ENCODE assay signal across 1 cellular context in genomic region chr2:38508311-38509039, GRCh38.
TF ChIP-seq lines count a peak whose summit lies in the region.

No MANE protein-coding gene starts in this region.

TF ChIP-seq in HepG2, 621 proteins besides CTCF, POLR2A, EP300 and RAD21 (continued from another document and continues in another):
- TF ChIP-seq TEAD3 (CRISPR knock-in tag; optimal IDR thresholded peaks at IDR 0.05; ENCODE audit: borderline replicate concordance), result peak; percentile 64
- TF ChIP-seq IKZF5 (CRISPR knock-in tag; IDR thresholded peaks at IDR 0.05), result no peak; the same call in 1 of the 2 replicates
- no peak for TF ChIP-seq SRY (CRISPR knock-in tag; IDR thresholded peaks at IDR 0.05)
- TF ChIP-seq IKZF4 (CRISPR knock-in tag; IDR thresholded peaks at IDR 0.05; ENCODE audit: borderline replicate concordance, low read depth, not compliant biosample characterization), result no peak
- TF ChIP-seq GFI1 (CRISPR knock-in tag; IDR thresholded peaks at IDR 0.05; ENCODE audit: borderline replicate concordance), result no peak
- no peak; the same call in 1 of the 2 replicates for TF ChIP-seq MYPOP (CRISPR knock-in tag; IDR thresholded peaks at IDR 0.05)
- TF ChIP-seq SP140L (CRISPR knock-in tag; IDR thresholded peaks at IDR 0.05; ENCODE audit: borderline replicate concordance), result peak; percentile 85; the same call in 1 of the 2 replicates
- TF ChIP-seq KAT7 (CRISPR knock-in tag; IDR thresholded peaks at IDR 0.05; ENCODE audit: borderline replicate concordance), result no peak
- 0 out of 2 replicates have a peak, but pooled peaks have one; percentile 73 for TF ChIP-seq KIAA2018 (CRISPR knock-in tag; IDR thresholded peaks at IDR 0.05; ENCODE audit: borderline replicate concordance)
- no peak for TF ChIP-seq ZFY (CRISPR knock-in tag; IDR thresholded peaks at IDR 0.05)
- TF ChIP-seq TCF7L2 (IDR thresholded peaks at IDR 0.05; ENCODE audit: low read depth, low read length), result no peak
- TF ChIP-seq ZNF337 (CRISPR knock-in tag; IDR thresholded peaks at IDR 0.05; ENCODE audit: borderline replicate concordance, low read depth), result no peak
- TF ChIP-seq ATF7 (IDR thresholded peaks at IDR 0.05), result no peak
- no peak for TF ChIP-seq ATF7 (CRISPR knock-in tag; IDR thresholded peaks at IDR 0.05)
- TF ChIP-seq MLX (CRISPR knock-in tag; IDR thresholded peaks at IDR 0.05), result peak; percentile 19; the same call in 1 of the 2 replicates
- peak; percentile 59 for TF ChIP-seq ZNF230 (CRISPR knock-in tag; IDR thresholded peaks at IDR 0.05)
- TF ChIP-seq ZNF577 (CRISPR knock-in tag; IDR thresholded peaks at IDR 0.05; ENCODE audit: borderline replicate concordance, low read depth), result no peak
- no peak for TF ChIP-seq ZNF30 (CRISPR knock-in tag; IDR thresholded peaks at IDR 0.05)
- TF ChIP-seq NONO (IDR thresholded peaks at IDR 0.05), result no peak
- TF ChIP-seq NONO (CRISPR knock-in tag; conservative IDR thresholded peaks at IDR 0.05), result peak; percentile 53; the same call in 1 of the 2 replicates
- TF ChIP-seq ZBTB3 (CRISPR knock-in tag; IDR thresholded peaks at IDR 0.05; ENCODE audit: borderline replicate concordance, low read depth), result no peak
- peak; percentile 73; the same call in 1 of the 2 replicates for TF ChIP-seq THAP7 (CRISPR knock-in tag; IDR thresholded peaks at IDR 0.05)
- TF ChIP-seq MEIS2 (CRISPR knock-in tag; IDR thresholded peaks at IDR 0.05), result peak; percentile 88; the same call in 1 of the 2 replicates
- no peak for TF ChIP-seq DMTF1 (CRISPR knock-in tag; IDR thresholded peaks at IDR 0.05)
- TF ChIP-seq HNF4G (IDR thresholded peaks at IDR 0.05; ENCODE audit: borderline replicate concordance, low read depth, low read length), result no peak; the same call in 1 of the 2 replicates
- TF ChIP-seq HNF4G (CRISPR knock-in tag; IDR thresholded peaks at IDR 0.05; ENCODE audit: borderline replicate concordance, low read depth), result no peak
- TF ChIP-seq RARG (CRISPR knock-in tag; IDR thresholded peaks at IDR 0.05; ENCODE audit: low read depth), result no peak
- TF ChIP-seq ZNF180 (CRISPR knock-in tag; IDR thresholded peaks at IDR 0.05; ENCODE audit: borderline replicate concordance, low read depth), result no peak
- TF ChIP-seq ZNF251 (CRISPR knock-in tag; IDR thresholded peaks at IDR 0.05), result no peak
- TF ChIP-seq BRD4 (CRISPR knock-in tag; IDR thresholded peaks at IDR 0.05), result no peak
- 0 out of 2 replicates have a peak, but pooled peaks have one; percentile 36 for TF ChIP-seq DNMT3B (CRISPR knock-in tag; conservative IDR thresholded peaks at IDR 0.05)
- TF ChIP-seq ADNP (CRISPR knock-in tag; IDR thresholded peaks at IDR 0.05), result no peak
- no peak for TF ChIP-seq HBP1 (CRISPR knock-in tag; IDR thresholded peaks at IDR 0.05; ENCODE audit: low read depth)
- TF ChIP-seq ARID3A (IDR thresholded peaks at IDR 0.05; ENCODE audit: low read depth, low read length), result peak; percentile 55
- TF ChIP-seq ZNF512B (CRISPR knock-in tag; IDR thresholded peaks at IDR 0.05; ENCODE audit: borderline replicate concordance), result no peak
